ENCODE assay signal across 9 cellular contexts in genomic region chr16:90020260-90020837, GRCh38. TPM values are rescaled to one million over a fixed set of nuclear protein-coding genes. Genes with fewer than 3 reads are reported as not detected.
DNase-seq lines count a peak whose midpoint lies in the region; ATAC-seq and TF ChIP-seq lines count a peak whose summit lies in the region.
"Had no signal": no experiment of that assay in that cellular context is flagged by ENCODE, and none has a peak within 500 bp of the region (broad histone marks: within the 10 kb centered on the region; RNA-seq: fewer than 3 reads in every experiment).

No MANE protein-coding gene starts in this region.

- no peak overlapping the region for H3K27ac Mint-ChIP-seq in CD8-positive, alpha-beta T cell
- H3K27ac Mint-ChIP-seq in central memory CD8-positive, alpha-beta T cell (ENCODE audit: low read depth): no peak overlapping the region
- H3K27ac Mint-ChIP-seq in naive thymus-derived CD4-positive, alpha-beta T cell: peak overlapping the region in 7 of 9 donors; percentile 9 to 83 (median 64)

- peaks cover 19% of the 10 kb centered on the region for H3K4me1 Mint-ChIP-seq in CD8-positive, alpha-beta T cell (ENCODE audit: low read depth)
- H3K4me1 Mint-ChIP-seq in central memory CD8-positive, alpha-beta T cell: peaks cover 15% of the 10 kb centered on the region
- peaks cover 15 to 30% (median 21%) of the 10 kb centered on the region in 7 donors for H3K4me1 Mint-ChIP-seq in naive thymus-derived CD4-positive, alpha-beta T cell

- no peak for DNase-seq in CD8-positive, alpha-beta T cell
- DNase-seq in central memory CD8-positive, alpha-beta T cell (ENCODE audit: low spot score in 2 of 2): no peak
- DNase-seq in naive thymus-derived CD4-positive, alpha-beta T cell: no peak
- DNase-seq in NCI-H1694 (lab: John Stamatoyannopoulos, UW) (no peak), adrenal gland (no peak), HuH-7 (ENCODE audit: low spot score) (no peak), spleen (no peak)
- DNase-seq: NCI-H510A treated with DMSO at 0.1 percent for 48 hours had no signal

- TF ChIP-seq POLR2A in adrenal gland (IDR thresholded peaks at IDR 0.05) (no peak), spleen (IDR thresholded peaks at IDR 0.05) (no peak)

- no peak overlapping the region for H3K27ac ChIP-seq in CD8-positive, alpha-beta T cell (ENCODE audit: low read depth, low read length)
- H3K27ac ChIP-seq in KMS-11: no peak overlapping the region
- H3K27ac ChIP-seq in naive thymus-derived CD4-positive, alpha-beta T cell (ENCODE audit: low read depth, low read length): no peak overlapping the region
- peak overlapping the region in 1 of 5 donors; percentile 28 for H3K27ac ChIP-seq in adrenal gland
- no peak overlapping the region for H3K27ac ChIP-seq in spleen

- H2AFZ ChIP-seq in KMS-11 (ENCODE audit: low read depth): 0 out of 2 replicates have a peak overlapping the region, but pooled peaks have one; percentile 54

- peak overlapping the region; percentile 21; the same call in 1 of the 2 replicates for H3K4me2 ChIP-seq in KMS-11

- no peaks in the 10 kb centered on the region for H3K79me2 ChIP-seq in KMS-11 (ENCODE audit: insufficient read depth, low read depth)

- no peaks in the 10 kb centered on the region for H4K20me1 ChIP-seq in KMS-11 (ENCODE audit: insufficient read depth)

- peaks cover under 1% of the 10 kb centered on the region for H3K27me3 Mint-ChIP-seq in CD8-positive, alpha-beta T cell (ENCODE audit: low read depth)
- H3K27me3 Mint-ChIP-seq in central memory CD8-positive, alpha-beta T cell: no peaks in the 10 kb centered on the region
- peaks cover 0 to 31% (median 0%) of the 10 kb centered on the region in 5 donors for H3K27me3 Mint-ChIP-seq in naive thymus-derived CD4-positive, alpha-beta T cell

- CTCF ChIA-PET in CD8-positive, alpha-beta T cell (lab: Charles Lee): interaction anchor here (1.0 to 1.1 kb wide), 2 partner anchors 10 to 27 kb away, joined by 3 read pairs; no protein-coding TSS in a partner anchor
- CTCF ChIA-PET in naive thymus-derived CD4-positive, alpha-beta T cell (lab: Charles Lee): interaction anchor here (1.1 to 1.7 kb wide), 3 partner anchors 10 to 321 kb away, joined by 3 to 6 read pairs (median 5); no protein-coding TSS in a partner anchor

- ATAC-seq in CD8-positive, alpha-beta T cell: no peak
- no peak for ATAC-seq in central memory CD8-positive, alpha-beta T cell (replicated peaks; ENCODE audit: extremely low read depth, poor library complexity, severe bottlenecking)
- no peak for ATAC-seq in naive thymus-derived CD4-positive, alpha-beta T cell

- H3K9me3 ChIP-seq in CD8-positive, alpha-beta T cell (ENCODE audit: low read length): no peaks in the 10 kb centered on the region
- H3K9me3 ChIP-seq in naive thymus-derived CD4-positive, alpha-beta T cell (ENCODE audit: control insufficient read depth in 2 of 3, low read length in 3 of 3): no peaks in the 10 kb centered on the region
- H3K9me3 ChIP-seq in adrenal gland (replicated peaks in 1 of 3) (no peaks in the 10 kb centered on the region), spleen (no peaks in the 10 kb centered on the region)

- POLR2A ChIA-PET in CD8-positive, alpha-beta T cell (lab: Charles Lee): no interaction called here
- POLR2A ChIA-PET in naive thymus-derived CD4-positive, alpha-beta T cell (lab: Charles Lee): interaction anchor here (0.6 kb wide), 1 partner anchor 10 kb away, joined by 3 read pairs; no protein-coding TSS in a partner anchor

- no peaks in the 10 kb centered on the region for H3K36me3 ChIP-seq in CD8-positive, alpha-beta T cell (ENCODE audit: insufficient read depth, low read length)
- H3K36me3 ChIP-seq in KMS-11 (ENCODE audit: insufficient read depth) (no peaks in the 10 kb centered on the region), adrenal gland (replicated peaks in 1 of 2) (no peaks in the 10 kb centered on the region), spleen (no peaks in the 10 kb centered on the region)
- no peaks in the 10 kb centered on the region for H3K36me3 ChIP-seq in naive thymus-derived CD4-positive, alpha-beta T cell (ENCODE audit: control insufficient read depth in 2 of 3, insufficient read depth in 3 of 3, low read length in 3 of 3)

- H3K27me3 ChIP-seq in CD8-positive, alpha-beta T cell (ENCODE audit: insufficient read depth, low read length): no peaks in the 10 kb centered on the region
- H3K27me3 ChIP-seq in KMS-11 (ENCODE audit: insufficient read depth, low read depth) (peaks cover 18% of the 10 kb centered on the region), adrenal gland (no peaks in the 10 kb centered on the region), spleen (replicated peaks in 1 of 7) (peaks cover 0 to 45% (median 14%) of the 10 kb centered on the region in 7 donors)
- no peaks in the 10 kb centered on the region for H3K27me3 ChIP-seq in naive thymus-derived CD4-positive, alpha-beta T cell (ENCODE audit: control insufficient read depth in 2 of 2, insufficient read depth in 2 of 2, low read length in 2 of 2)

- peak overlapping the region; percentile 72 for H3K4me3 Mint-ChIP-seq in CD8-positive, alpha-beta T cell
- H3K4me3 Mint-ChIP-seq in central memory CD8-positive, alpha-beta T cell: peak overlapping the region; percentile 75
- H3K4me3 Mint-ChIP-seq in naive thymus-derived CD4-positive, alpha-beta T cell: peak overlapping the region; percentile 75 to 90 (median 84)

- H3K4me1 ChIP-seq in CD8-positive, alpha-beta T cell (ENCODE audit: insufficient read depth, low read length): peaks cover 23% of the 10 kb centered on the region
- H3K4me1 ChIP-seq in KMS-11 (ENCODE audit: low read depth, poor library complexity, severe bottlenecking): peaks cover 6% of the 10 kb centered on the region
- H3K4me1 ChIP-seq in naive thymus-derived CD4-positive, alpha-beta T cell (ENCODE audit: control insufficient read depth in 2 of 2, insufficient read depth in 2 of 2, low read length in 2 of 2): peaks cover 11 to 31% of the 10 kb centered on the region in 2 donors
- peaks cover 8 to 28% of the 10 kb centered on the region in 2 donors for H3K4me1 ChIP-seq in adrenal gland (replicated peaks in 1 of 2)
- peaks cover 10 to 55% (median 41%) of the 10 kb centered on the region in 6 donors for H3K4me1 ChIP-seq in spleen

- H3K4me3 ChIP-seq in CD8-positive, alpha-beta T cell (ENCODE audit: low read depth, low read length): no peak overlapping the region
- H3K4me3 ChIP-seq in KMS-11 (IDR thresholded peaks at IDR 0.05; ENCODE audit: insufficient read depth, low read depth, low read length): no peak overlapping the region
- H3K4me3 ChIP-seq in naive thymus-derived CD4-positive, alpha-beta T cell (ENCODE audit: low read length): peak overlapping the region; percentile 20
- H3K4me3 ChIP-seq in adrenal gland: peak overlapping the region in 1 of 4 donors; percentile 86
- H3K4me3 ChIP-seq in spleen: peak overlapping the region in 3 of 8 donors; percentile 41 to 78 (median 62)

- 73 to 86% (median 79%) methylated on average over 9 of the region's 9 CpGs for WGBS in adrenal gland, 4 donors
- WGBS in spleen, 5 donors: 84 to 92% (median 87%) methylated on average over 9 of the region's 9 CpGs

- no peaks in the 10 kb centered on the region for H3K36me3 Mint-ChIP-seq in CD8-positive, alpha-beta T cell
- peaks cover 1% of the 10 kb centered on the region for H3K36me3 Mint-ChIP-seq in central memory CD8-positive, alpha-beta T cell (ENCODE audit: insufficient read depth)
- H3K36me3 Mint-ChIP-seq in naive thymus-derived CD4-positive, alpha-beta T cell: peaks cover 0 to 2% (median 0%) of the 10 kb centered on the region in 5 donors

- no peaks in the 10 kb centered on the region for H3K9me3 Mint-ChIP-seq in CD8-positive, alpha-beta T cell
- H3K9me3 Mint-ChIP-seq in central memory CD8-positive, alpha-beta T cell: no peaks in the 10 kb centered on the region
- H3K9me3 Mint-ChIP-seq in naive thymus-derived CD4-positive, alpha-beta T cell: peaks cover 0 to 2% (median 0%) of the 10 kb centered on the region in 11 donors

- no peak for TF ChIP-seq CTCF in CD8-positive, alpha-beta T cell (IDR thresholded peaks at IDR 0.05)
- TF ChIP-seq CTCF in KMS-11 (conservative IDR thresholded peaks at IDR 0.05; ENCODE audit: low read depth, low read length) (no peak), adrenal gland (IDR thresholded peaks at IDR 0.05) (no peak), spleen (IDR thresholded peaks at IDR 0.05 in 8 of 11, conservative IDR thresholded peaks at IDR 0.05 in 3 of 11) (no peak)

- no peak overlapping the region for H3K9ac ChIP-seq in KMS-11

- intact Hi-C loops in CD8-positive, alpha-beta T cell (cut with DNase I, micrococcal nuclease): loop anchor here (5.0 kb wide), 2 partner anchors 48 to 318 kb away; partner anchors contain the start of gene SPATA2L (in 1 of the 2)
- intact Hi-C loops in naive thymus-derived CD4-positive, alpha-beta T cell (cut with micrococcal nuclease): loop anchor here (5.0 kb wide), 3 partner anchors 73 to 923 kb away; partner anchors contain the start of genes DEF8 (in 1 of the 2) and TCF25 (in 1 of the 2)
- intact Hi-C loops in adrenal gland (cut with DNase I): no loop called here
- intact Hi-C loops in spleen (cut with DNase I; ENCODE audit: low total_unique reads): no loop called here

RNA-seq across cellular contexts. Expression of gene DBNDD1, which starts 1.1 kb away (rescaled TPM):
- 1 to 10 TPM in 1 of 2 experiments, under 1 TPM in 1; 0.58 to 1.2 TPM for total RNA-seq in CD8-positive, alpha-beta T cell
- total RNA-seq in naive thymus-derived CD4-positive, alpha-beta T cell: 1 to 10 TPM in 4 of 5 experiments, under 1 TPM in 1; 0.12 to 4.1 (median 1.3) TPM
- 10 to 100 TPM; 12.2 to 20.8 TPM for polyA plus RNA-seq in naive thymus-derived CD4-positive, alpha-beta T cell
- total RNA-seq in adrenal gland (10 to 100 TPM in 1 of 8 donors, 1 to 10 TPM in 7; 4.8 to 24.2 (median 8.0) TPM), spleen (1 to 10 TPM in 6 of 7 donors, under 1 TPM in 1; 0.66 to 3.7 (median 1.8) TPM)
- polyA plus RNA-seq in adrenal gland (1 to 10 TPM; 3.3 to 6.7 (median 5.5) TPM), spleen (1 to 10 TPM in 2 of 3 donors, under 1 TPM in 1; 0.87 to 1.9 (median 1.6) TPM)

RNA-seq across cellular contexts. Expression of gene PRDM7, which starts 56.8 kb away (rescaled TPM):
- total RNA-seq in CD8-positive, alpha-beta T cell: not detected
- not detected for total RNA-seq in naive thymus-derived CD4-positive, alpha-beta T cell
- polyA plus RNA-seq in naive thymus-derived CD4-positive, alpha-beta T cell: not detected
- total RNA-seq in adrenal gland (not detected), spleen (not detected)
- polyA plus RNA-seq in adrenal gland (not detected), spleen (not detected)

Comparison
In these comparisons a context has a peak if more than half of its experiments do, and no peak if none do; other contexts are left out.
1. H3K27ac Mint-ChIP-seq: peak in naive thymus-derived CD4-positive, alpha-beta T cell (7 of 9); none in CD8-positive, alpha-beta T cell (single experiment) and central memory CD8-positive, alpha-beta T cell (single experiment).
2. intact Hi-C loops: an anchor here in CD8-positive, alpha-beta T cell (5.0 kb wide) and naive thymus-derived CD4-positive, alpha-beta T cell (5.0 kb wide); none called in adrenal gland and spleen.
3. Peak in every context shown above with its lines, with median percentiles within 50 percentile points of each other: H3K4me3 Mint-ChIP-seq.